ENCODE assay signal across 22 cellular contexts in genomic region chr3:52443268-52443610, GRCh38. TPM values are rescaled to one million over a fixed set of nuclear protein-coding genes. Genes with fewer than 3 reads are reported as not detected.
"Had no signal": no experiment of that assay in that cellular context is flagged by ENCODE, and none has a peak within 500 bp of the region (broad histone marks: within the 10 kb centered on the region; RNA-seq: fewer than 3 reads in every experiment).

No MANE protein-coding gene starts in this region.

- H3K36me3 Mint-ChIP-seq: activated naive CD4-positive, alpha-beta T cell treated with anti-CD3 and anti-CD28 coated beads, Interleukin-2, amount 50 U/mL, for 72 hours; brain; stimulated activated memory B cell treated with anti-CD40 and anti-IgM and Interleukin-4, amounts not matched to agents 10 μg/mL and 1 μg/mL and 100 μg/mL, for 72 hours; type B pancreatic cell had no signal

- ATAC-seq: activated naive CD4-positive, alpha-beta T cell treated with anti-CD3 and anti-CD28 coated beads, Interleukin-2, amount 50 U/mL, for 72 hours; esophagus mucosa; stimulated activated memory B cell treated with anti-CD40 and anti-IgM and Interleukin-4, amounts not matched to agents 10 μg/mL and 1 μg/mL and 100 μg/mL, for 72 hours had no signal

- H3K9me3 Mint-ChIP-seq: activated naive CD4-positive, alpha-beta T cell treated with anti-CD3 and anti-CD28 coated beads, Interleukin-2, amount 50 U/mL, for 72 hours; activated T-cell treated with anti-CD3 and anti-CD28 coated beads, Interleukin-2, amount 50 U/mL, for 24 hours; stimulated activated memory B cell treated with anti-CD40 and anti-IgM and Interleukin-4, amounts not matched to agents 10 μg/mL and 1 μg/mL and 100 μg/mL, for 72 hours; T-helper 2 cell treated with Interferon-gamma antibody and Interleukin-4, amounts not matched to agents 5 μg/mL and 100 μg/mL, for 36 hours; type B pancreatic cell had no signal

- H3K4me3 ChIP-seq: SJSA1 had no signal

- H3K9me3 ChIP-seq: SJSA1 had no signal

- H3K27ac ChIP-seq: parathyroid adenoma, SJSA1 had no signal

- H3K9ac ChIP-seq: parathyroid adenoma had no signal

- H3K27ac Mint-ChIP-seq: activated T-cell treated with anti-CD3 and anti-CD28 coated beads, Interleukin-2, amount 50 U/mL, for 24 hours; stimulated activated memory B cell treated with anti-CD40 and anti-IgM and Interleukin-4, amounts not matched to agents 10 μg/mL and 1 μg/mL and 100 μg/mL, for 72 hours; T-helper 2 cell treated with Interferon-gamma antibody and Interleukin-4, amounts not matched to agents 5 μg/mL and 100 μg/mL, for 36 hours; type B pancreatic cell had no signal

- DNase-seq: activated CD4-positive, alpha-beta T cell treated with anti-CD3 and anti-CD28 coated beads, Interleukin-2, amount 50 U/mL, for 4 hours; activated effector memory CD4-positive, alpha-beta T cell treated with Interleukin-2 at 50 U/mL for 16 hours; activated T-cell treated with anti-CD3 and anti-CD28 coated beads, Interleukin-2, amount 50 U/mL, for 24 hours; amygdala; cerebellar nuclear complex; dermis blood vessel endothelial cell; foreskin fibroblast; head of caudate nucleus; retina; small intestine; substantia nigra; SW 1271 had no signal

- H3K4me3 Mint-ChIP-seq: activated T-cell treated with anti-CD3 and anti-CD28 coated beads, Interleukin-2, amount 50 U/mL, for 24 hours; stimulated activated memory B cell treated with anti-CD40 and anti-IgM and Interleukin-4, amounts not matched to agents 10 μg/mL and 1 μg/mL and 100 μg/mL, for 72 hours; T-helper 2 cell treated with Interferon-gamma antibody and Interleukin-4, amounts not matched to agents 5 μg/mL and 100 μg/mL, for 36 hours; type B pancreatic cell had no signal

- H3K27me3 Mint-ChIP-seq: activated T-cell treated with anti-CD3 and anti-CD28 coated beads, Interleukin-2, amount 50 U/mL, for 24 hours; stimulated activated memory B cell treated with anti-CD40 and anti-IgM and Interleukin-4, amounts not matched to agents 10 μg/mL and 1 μg/mL and 100 μg/mL, for 72 hours; type B pancreatic cell had no signal

- H3K36me3 ChIP-seq: SJSA1 had no signal

- H3K27me3 ChIP-seq: SJSA1 had no signal

RNA-seq across cellular contexts. Expression of gene SEMA3G, which starts 1.7 kb away (rescaled TPM):
- polyA plus RNA-seq: neural cell had no signal

RNA-seq across cellular contexts. Expression of gene TNNC1, which starts 10.6 kb away (rescaled TPM):
- total RNA-seq: dermis blood vessel endothelial cell, lung microvascular endothelial cell had no signal
